ENCODE assay signal across 23 cellular contexts in the genomic region with DNA sequence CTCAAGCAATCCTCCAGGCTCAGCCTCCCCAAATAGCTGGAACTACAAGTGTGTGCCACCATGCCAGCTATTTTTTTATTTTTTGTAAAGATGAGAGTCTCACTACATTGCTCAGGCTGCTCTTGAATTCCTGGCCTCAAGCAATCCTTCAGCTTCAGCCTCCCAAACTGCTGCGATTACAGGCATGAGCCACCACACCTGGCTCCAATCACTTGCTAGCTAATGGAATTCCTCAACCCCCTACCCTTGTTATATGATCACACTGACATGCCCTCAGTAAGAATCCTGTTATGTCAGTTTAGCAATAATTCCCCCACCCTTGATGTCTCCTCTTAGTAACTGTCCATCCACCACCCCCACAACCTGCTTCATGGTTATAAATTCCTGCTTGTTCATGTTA. TPM values are rescaled to one million over a fixed set of nuclear protein-coding genes. Genes with fewer than 3 reads are reported as not detected.
"Had no signal": no experiment of that assay in that cellular context is flagged by ENCODE, and none has a peak within 500 bp of the region (broad histone marks: within the 10 kb centered on the region; RNA-seq: fewer than 3 reads in every experiment).

No MANE protein-coding gene starts in this region.

- H3K27ac ChIP-seq: HL-60, KMS-11, RWPE1 had no signal

- DNase-seq: Kasumi-1, MM.1S, NCI-H1092 treated with DMSO at 0.1 percent for 48 hours, NCI-H1436, NCI-H187, NCI-H2029, NCI-H2081 treated with DMSO at 0.1 percent for 48 hours, NCI-H2171, NCI-H226, NCI-H446, NCI-H510A, NCI-H524 treated with DMSO at 0.1 percent for 48 hours, NCI-H69, PC-3, SHP77, SK-N-SH, SW 1271 had no signal

- H3K4me3 Mint-ChIP-seq: IgD-negative memory B cell had no signal

- H3K4me3 ChIP-seq: K562 had no signal

- H3K27ac Mint-ChIP-seq: IgD-negative memory B cell had no signal

- FAIRE-seq: HTR-8/SVneo, K562 had no signal

- H3K9ac ChIP-seq: KMS-11, SK-N-SH had no signal

- H3K9me3 Mint-ChIP-seq: IgD-negative memory B cell had no signal

- H3K36me3 Mint-ChIP-seq: IgD-negative memory B cell had no signal

- H3K9me3 ChIP-seq: SK-N-SH had no signal

- H3K4me2 ChIP-seq: KMS-11, SK-N-SH had no signal

RNA-seq across cellular contexts. Expression of gene CHN1, which starts 12.3 kb away (rescaled TPM):
- polyA plus RNA-seq: IgD-negative memory B cell had no signal
